In the genomic region with DNA sequence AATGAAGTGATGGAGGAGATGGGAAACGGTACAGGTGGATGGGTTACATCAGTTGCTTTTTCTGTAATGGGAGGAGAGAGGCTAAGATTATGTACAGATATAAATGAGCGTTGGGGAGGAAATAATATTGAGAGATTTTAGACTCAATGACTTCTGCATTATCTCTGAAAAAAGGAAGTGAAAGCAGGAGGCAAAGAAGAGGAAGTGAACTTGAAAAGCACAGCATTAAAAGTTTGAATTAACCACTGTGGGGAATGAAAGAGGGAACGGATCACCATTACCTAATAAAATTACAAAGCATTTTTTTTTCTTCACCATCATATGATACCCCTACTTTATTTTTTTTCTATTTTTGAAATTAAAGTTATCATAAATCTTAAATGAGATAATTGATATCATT, we compare ENCODE assay signal across 11 cellular contexts.
A peak's percentile ranks its signal among the peaks of the same experiment; 100 is the strongest.
DNase-seq lines count a peak whose midpoint lies in the region; ATAC-seq lines count a peak whose summit lies in the region.
"Had no signal": no experiment of that assay in that cellular context is flagged by ENCODE, and none has a peak within 500 bp of the region (broad histone marks: within the 10 kb centered on the region; RNA-seq: fewer than 3 reads in every experiment).

No MANE protein-coding gene starts in this region.

- DNase-seq in SIG-M5 (lab: John Stamatoyannopoulos, UW) = peak; percentile 30
- DNase-seq in activated T-cell treated with anti-CD3 and anti-CD28 coated beads, Interleukin-2, amount 50 U/mL, for 72 hours = no peak
- no peak for DNase-seq in NCI-H526 (lab: John Stamatoyannopoulos, UW)
- DNase-seq in NCI-H510A treated with DMSO at 0.1 percent for 48 hours (lab: John Stamatoyannopoulos, UW) = no peak
- DNase-seq: CD8-positive, alpha-beta T cell; left lung had no signal

- H3K36me3 Mint-ChIP-seq in activated T-cell treated with anti-CD3 and anti-CD28 coated beads, Interleukin-2, amount 50 U/mL, for 72 hours (ENCODE audit: insufficient read depth in 2 of 2) = peaks cover 0 to 2% of the 10 kb centered on the region in 2 donors
- H3K36me3 Mint-ChIP-seq: CD8-positive, alpha-beta T cell had no signal

- no peaks in the 10 kb centered on the region for H3K4me1 Mint-ChIP-seq in activated T-cell treated with anti-CD3 and anti-CD28 coated beads, Interleukin-2, amount 50 U/mL, for 72 hours (ENCODE audit: low read depth)

- H3K27ac Mint-ChIP-seq in activated T-cell treated with anti-CD3 and anti-CD28 coated beads, Interleukin-2, amount 50 U/mL, for 72 hours = no peak overlapping the region
- H3K27ac Mint-ChIP-seq: CD8-positive, alpha-beta T cell; IgD-negative memory B cell had no signal

- H3K27me3 Mint-ChIP-seq in activated T-cell treated with anti-CD3 and anti-CD28 coated beads, Interleukin-2, amount 50 U/mL, for 72 hours (ENCODE audit: low read depth) = no peaks in the 10 kb centered on the region

- no peak overlapping the region for H3K4me3 Mint-ChIP-seq in activated T-cell treated with anti-CD3 and anti-CD28 coated beads, Interleukin-2, amount 50 U/mL, for 72 hours
- H3K4me3 Mint-ChIP-seq: CD8-positive, alpha-beta T cell; IgD-negative memory B cell had no signal

- H3K9me3 Mint-ChIP-seq in activated T-cell treated with anti-CD3 and anti-CD28 coated beads, Interleukin-2, amount 50 U/mL, for 72 hours = peaks cover 1 to 5% of the 10 kb centered on the region in 2 donors

- ATAC-seq in GM18520 (IDR thresholded peaks at IDR 0.05; ENCODE audit: unreplicated experiment) (peak; percentile 86), GM21576 (IDR thresholded peaks at IDR 0.05; ENCODE audit: unreplicated experiment) (peak; percentile 97), HG03175 (IDR thresholded peaks at IDR 0.05; ENCODE audit: unreplicated experiment) (peak; percentile 97), HG03280 (IDR thresholded peaks at IDR 0.05; ENCODE audit: unreplicated experiment) (no peak)
- ATAC-seq in activated T-cell treated with anti-CD3 and anti-CD28 coated beads, Interleukin-2, amount 50 U/mL, for 72 hours (replicated peaks in 1 of 2) = no peak
- ATAC-seq: CD8-positive, alpha-beta T cell; left lung had no signal

Comparison
In these comparisons a context has a peak if more than half of its experiments do, and no peak if none do; other contexts are left out.
1. ATAC-seq: peak in GM18520 (single experiment), GM21576 (single experiment) and HG03175 (single experiment); none in HG03280 (single experiment) and activated T-cell treated with anti-CD3 and anti-CD28 coated beads, Interleukin-2, amount 50 U/mL, for 72 hours (0 of 2).